9 cellular contexts compared by ENCODE assay signal in genomic region chr6:162442675-162443074, GRCh38.
DNase-seq lines count a peak whose midpoint lies in the region; ATAC-seq and TF ChIP-seq lines count a peak whose summit lies in the region.
"Had no signal": no experiment of that assay in that cellular context is flagged by ENCODE, and none has a peak within 500 bp of the region (broad histone marks: within the 10 kb centered on the region; RNA-seq: fewer than 3 reads in every experiment).

No MANE protein-coding gene starts in this region.

- no peaks in the 10 kb centered on the region for H3K79me2 ChIP-seq in OCI-LY7 (ENCODE audit: insufficient read depth, low read depth, low read length)

- WGBS in heart right ventricle, 2 donors = 71 to 75% methylated on average over 6 of the region's 6 CpGs
- 72% methylated on average over 6 of the region's 6 CpGs for WGBS in esophagus muscularis mucosa

- H3K9me3 ChIP-seq in OCI-LY7 (ENCODE audit: low read length) (no peaks in the 10 kb centered on the region), heart right ventricle (peaks cover 0 to 22% (median 12%) of the 10 kb centered on the region in 11 donors), esophagus muscularis mucosa (peaks cover 0 to 14% (median 8%) of the 10 kb centered on the region in 4 donors)

- H3K9me3 Mint-ChIP-seq in activated CD8-positive, alpha-beta T cell treated with anti-CD3 and anti-CD28 coated beads for 36 hours = peaks cover 12% of the 10 kb centered on the region

- H3K4me2 ChIP-seq in OCI-LY7 (ENCODE audit: low read length) = no peak overlapping the region

- H2AFZ ChIP-seq in OCI-LY7 (ENCODE audit: low read length) = no peak overlapping the region

- no peaks in the 10 kb centered on the region for H3K36me3 ChIP-seq in OCI-LY7 (ENCODE audit: insufficient read depth, low read length)
- H3K36me3 ChIP-seq in heart right ventricle = peaks cover 0 to 11% (median 0%) of the 10 kb centered on the region in 9 donors
- H3K36me3 ChIP-seq in esophagus muscularis mucosa = peaks cover 0 to 8% (median 0%) of the 10 kb centered on the region in 4 donors

- no peaks in the 10 kb centered on the region for H3K27me3 ChIP-seq in heart right ventricle
- H3K27me3 ChIP-seq in esophagus muscularis mucosa = no peaks in the 10 kb centered on the region
- H3K27me3 ChIP-seq: stomach had no signal

- intact Hi-C loops in OCI-LY7 (cut with micrococcal nuclease; ENCODE audit: unreplicated experiment) = no loop called here
- intact Hi-C loops in heart right ventricle (cut with DNase I) = loop anchor here in 5 of 10 donors (5.0 to 10.0 kb wide), 3 partner anchors 258 to 295 kb away; no protein-coding TSS in a partner anchor
- intact Hi-C loops in posterior cingulate gyrus (cut with DNase I) = loop anchor here (5.0 to 10.0 kb wide), 2 partner anchors 1142 to 1515 kb away; no protein-coding TSS in a partner anchor
- intact Hi-C loops in activated CD8-positive, alpha-beta T cell treated with anti-CD3 and anti-CD28 coated beads for 36 hours (cut with micrococcal nuclease) = no loop called here
- intact Hi-C loops in esophagus muscularis mucosa (cut with DNase I) = no loop called here

- POLR2A ChIA-PET in OCI-LY7 (lab: Charles Lee) = interaction anchor here (0.6 kb wide), 1 partner anchor 1586 kb away, joined by 3 read pairs; no protein-coding TSS in a partner anchor
- POLR2A ChIA-PET in activated CD8-positive, alpha-beta T cell treated with anti-CD3 and anti-CD28 coated beads for 36 hours (lab: Charles Lee) = no interaction called here

- no peaks in the 10 kb centered on the region for H3K4me1 Mint-ChIP-seq in activated CD8-positive, alpha-beta T cell treated with anti-CD3 and anti-CD28 coated beads for 36 hours (ENCODE audit: low read depth)

- no TSS peak for BruUV-seq in OCI-LY7 (replicated peaks; lab: Mats Ljungman, UMichigan)

- H3K36me3 Mint-ChIP-seq in activated CD8-positive, alpha-beta T cell treated with anti-CD3 and anti-CD28 coated beads for 36 hours (ENCODE audit: low read depth) = peaks cover 5% of the 10 kb centered on the region

- H3K27ac ChIP-seq in OCI-LY7 (ENCODE audit: low read depth, low read length, poor library complexity, severe bottlenecking) = no peak overlapping the region
- H3K27ac ChIP-seq in heart right ventricle = no peak overlapping the region
- H3K27ac ChIP-seq in esophagus muscularis mucosa (replicated peaks in 1 of 4) = no peak overlapping the region
- H3K27ac ChIP-seq: stomach had no signal

- no peaks in the 10 kb centered on the region for H4K20me1 ChIP-seq in OCI-LY7 (ENCODE audit: insufficient read depth, low read length)

- H3K9me2 ChIP-seq in OCI-LY7 (ENCODE audit: insufficient read depth, low read length) = no peaks in the 10 kb centered on the region

- TF ChIP-seq CTCF in OCI-LY7 (conservative IDR thresholded peaks at IDR 0.05; ENCODE audit: low read length) (peak; percentile 68), heart right ventricle (IDR thresholded peaks at IDR 0.05) (peak in 7 of 9 donors; percentile 34 to 57 (median 52)), esophagus muscularis mucosa (IDR thresholded peaks at IDR 0.05) (peak in 1 of 3 experiments; percentile 13)
- no peak for TF ChIP-seq CTCF in activated CD8-positive, alpha-beta T cell treated with anti-CD3 and anti-CD28 coated beads for 36 hours (IDR thresholded peaks at IDR 0.05)

- no peaks in the 10 kb centered on the region for H3K27me3 Mint-ChIP-seq in activated CD8-positive, alpha-beta T cell treated with anti-CD3 and anti-CD28 coated beads for 36 hours

- H3K4me3 ChIP-seq in OCI-LY7 (ENCODE audit: low read depth, low read length, poor library complexity, severe bottlenecking) (no peak overlapping the region), heart right ventricle (no peak overlapping the region), esophagus muscularis mucosa (no peak overlapping the region)
- H3K4me3 ChIP-seq: stomach had no signal

- DNase-seq in HT1080 (ENCODE audit: low read depth) = peak; percentile 26
- DNase-seq in OCI-LY7 (ENCODE audit: low spot score) = peak; percentile 27
- DNase-seq in heart right ventricle = no peak
- peak in 6 of 10 donors; percentile 36 to 88 (median 53) for DNase-seq in posterior cingulate gyrus
- no peak for DNase-seq in activated CD8-positive, alpha-beta T cell treated with anti-CD3 and anti-CD28 coated beads for 36 hours
- DNase-seq in esophagus muscularis mucosa (ENCODE audit: extremely low spot score) = no peak

- TF ChIP-seq EP300 in esophagus muscularis mucosa (IDR thresholded peaks at IDR 0.05) = no peak

- H3K4me1 ChIP-seq in OCI-LY7 (ENCODE audit: insufficient read depth, low read length, poor library complexity, severe bottlenecking) = no peaks in the 10 kb centered on the region
- peaks cover 0 to 4% (median 0%) of the 10 kb centered on the region in 9 donors for H3K4me1 ChIP-seq in heart right ventricle
- no peaks in the 10 kb centered on the region for H3K4me1 ChIP-seq in esophagus muscularis mucosa
- H3K4me1 ChIP-seq: stomach had no signal

- ATAC-seq in heart right ventricle (peak in 7 of 8 donors; percentile 60 to 76 (median 67)), HG03378 (IDR thresholded peaks at IDR 0.05; ENCODE audit: unreplicated experiment) (no peak), HG03097 (IDR thresholded peaks at IDR 0.05; ENCODE audit: low FRiP score, unreplicated experiment) (no peak)
- ATAC-seq in activated CD8-positive, alpha-beta T cell treated with anti-CD3 and anti-CD28 coated beads for 36 hours = no peak

- TF ChIP-seq POLR2A in esophagus muscularis mucosa (IDR thresholded peaks at IDR 0.05; ENCODE audit: low read depth) = no peak

- no peak overlapping the region for H3K4me3 Mint-ChIP-seq in activated CD8-positive, alpha-beta T cell treated with anti-CD3 and anti-CD28 coated beads for 36 hours

- CTCF ChIA-PET in OCI-LY7 (lab: Charles Lee; ENCODE audit: unreplicated experiment) = no interaction called here
- CTCF ChIA-PET in activated CD8-positive, alpha-beta T cell treated with anti-CD3 and anti-CD28 coated beads for 36 hours (lab: Charles Lee) = no interaction called here

- no peak overlapping the region for H3K27ac Mint-ChIP-seq in activated CD8-positive, alpha-beta T cell treated with anti-CD3 and anti-CD28 coated beads for 36 hours

Comparison
In these comparisons a context has a peak if more than half of its experiments do, and no peak if none do; other contexts are left out.
1. DNase-seq: peak in HT1080 (single experiment), OCI-LY7 (single experiment) and posterior cingulate gyrus (6 of 10); none in heart right ventricle (0 of 2), activated CD8-positive, alpha-beta T cell treated with anti-CD3 and anti-CD28 coated beads for 36 hours (single experiment) and esophagus muscularis mucosa (single experiment).
2. ATAC-seq: peak in heart right ventricle (7 of 8); none in HG03378 (single experiment), HG03097 (single experiment) and activated CD8-positive, alpha-beta T cell treated with anti-CD3 and anti-CD28 coated beads for 36 hours (single experiment).